Comparison of ENCODE assay signal across 7 cellular contexts in the genomic region with DNA sequence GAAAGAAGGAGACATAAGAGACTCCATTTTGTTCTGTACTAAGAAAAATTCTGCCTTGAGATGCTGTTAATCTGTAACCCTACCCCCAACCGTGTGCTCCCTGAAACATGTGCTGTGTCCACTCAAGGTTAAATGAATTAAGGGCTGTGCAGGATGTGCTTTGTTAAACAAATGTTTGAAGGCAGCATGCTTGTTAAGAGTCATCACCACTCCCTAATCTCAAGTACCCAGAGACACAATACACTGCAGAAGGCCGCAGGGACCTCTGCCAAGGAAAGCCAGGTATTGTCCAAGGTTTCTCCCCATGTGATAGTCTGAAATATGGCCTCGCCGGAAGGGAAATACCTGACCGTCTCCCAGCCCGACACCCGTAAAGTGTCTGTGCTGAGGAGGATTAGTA.
DNase-seq lines count a peak whose midpoint lies in the region; TF ChIP-seq lines count a peak whose summit lies in the region.
"Not testable (repeated sequence)": the region's sequence is repeated elsewhere in the genome, so short reads cannot be mapped to it uniquely, and the experiment has no call there.

No MANE protein-coding gene starts in this region.

- H3K4me1 ChIP-seq in OCI-LY7 (ENCODE audit: insufficient read depth, low read length, poor library complexity, severe bottlenecking) = peaks cover 22% of the 10 kb centered on the region
- H3K4me1 ChIP-seq in endodermal cell (ENCODE audit: control insufficient read depth, insufficient read depth, low read length); mesendoderm (ENCODE audit: control insufficient read depth, low read depth, low read length); neutrophil (ENCODE audit: control insufficient read depth in 1 of 2, insufficient read depth in 1 of 2, low read depth in 1 of 2, low read length in 1 of 2): not testable (repeated sequence)

- H2AFZ ChIP-seq in OCI-LY7 (ENCODE audit: low read length) = not testable (repeated sequence)

- H3K4me3 ChIP-seq in OCI-LY7 (ENCODE audit: low read depth, low read length, poor library complexity, severe bottlenecking); endodermal cell (ENCODE audit: low read length); mesendoderm (ENCODE audit: low read length); neutrophil (ENCODE audit: low read depth in 1 of 2, low read length in 1 of 2): not testable (repeated sequence)

- TF ChIP-seq CTCF in OCI-LY7 (conservative IDR thresholded peaks at IDR 0.05; ENCODE audit: low read length); endodermal cell (conservative IDR thresholded peaks at IDR 0.05); neutrophil (IDR thresholded peaks at IDR 0.05): not testable (repeated sequence)

- DNase-seq in DMS53 treated with DMSO at 0.1 percent for 48 hours (lab: John Stamatoyannopoulos, UW; ENCODE audit: unreplicated experiment) (peak; percentile 9), NCI-H1417 (lab: John Stamatoyannopoulos, UW) (peak in 2 of 3 experiments; percentile 20 to 54), NCI-H2196 (lab: John Stamatoyannopoulos, UW; ENCODE audit: unreplicated experiment) (peak; percentile 41), OCI-LY7 (ENCODE audit: low spot score) (peak; percentile 39), mesendoderm (peak; percentile 14)
- DNase-seq in endodermal cell = not testable (repeated sequence)

- POLR2A ChIA-PET in OCI-LY7 (lab: Charles Lee) = not testable (repeated sequence)

- H3K79me1 ChIP-seq in mesendoderm (ENCODE audit: low read length) = not testable (repeated sequence)

- H3K23ac ChIP-seq in mesendoderm (ENCODE audit: low read length) = not testable (repeated sequence)

- not testable (repeated sequence) for BruUV-seq in OCI-LY7 (replicated peaks; lab: Mats Ljungman, UMichigan)

- H3K4me2 ChIP-seq in OCI-LY7 (ENCODE audit: low read length) = peak overlapping the region; percentile 34; the same call in 1 of the 2 replicates
- not testable (repeated sequence) for H3K4me2 ChIP-seq in mesendoderm (ENCODE audit: low read length)

- H3K36me3 ChIP-seq in OCI-LY7 (ENCODE audit: insufficient read depth, low read length); endodermal cell (ENCODE audit: control insufficient read depth, insufficient read depth, low read length); mesendoderm (ENCODE audit: control insufficient read depth, insufficient read depth, low read length); neutrophil: not testable (repeated sequence)

- H3K56ac ChIP-seq in mesendoderm (ENCODE audit: low read length) = not testable (repeated sequence)

- not testable (repeated sequence) for H3K4me1 Mint-ChIP-seq in endodermal cell

- H3K27ac ChIP-seq in OCI-LY7 (ENCODE audit: low read depth, low read length, poor library complexity, severe bottlenecking); endodermal cell (ENCODE audit: low read depth, low read length); mesendoderm (ENCODE audit: low read depth, low read length): not testable (repeated sequence)
- peak overlapping the region; percentile 10 for H3K27ac ChIP-seq in neutrophil

- CTCF ChIA-PET in OCI-LY7 (lab: Charles Lee; ENCODE audit: unreplicated experiment) = not testable (repeated sequence)

- not testable (repeated sequence) for H2BK120ac ChIP-seq in mesendoderm (ENCODE audit: low read depth, low read length)

- H3K18ac ChIP-seq in mesendoderm (ENCODE audit: low read length) = not testable (repeated sequence)

- not testable (repeated sequence) for H3K27me3 ChIP-seq in endodermal cell (ENCODE audit: control insufficient read depth, insufficient read depth, low read length, poor library complexity, severe bottlenecking); mesendoderm (ENCODE audit: insufficient read depth, low read length, poor library complexity); neutrophil

- not testable (repeated sequence) for H4K8ac ChIP-seq in mesendoderm (ENCODE audit: low read depth, low read length)

- not testable (repeated sequence) for H2AK5ac ChIP-seq in mesendoderm (ENCODE audit: low read length)

- H3K36me3 Mint-ChIP-seq in endodermal cell (ENCODE audit: low read depth) = not testable (repeated sequence)

- not testable (repeated sequence) for H3K4ac ChIP-seq in mesendoderm (ENCODE audit: low read depth, low read length)

- intact Hi-C loops in OCI-LY7 (cut with micrococcal nuclease; ENCODE audit: unreplicated experiment) = not testable (repeated sequence)

- not testable (repeated sequence) for H3K9me2 ChIP-seq in OCI-LY7 (ENCODE audit: insufficient read depth, low read length)

- WGBS in endodermal cell (ENCODE audit: insufficient coverage in 1 of 2, insufficient read length in 1 of 2), 2 experiments = 83% methylated on average over 1 of the region's 7 CpGs; no CpG with 5 or more reads in 1 of the 2 experiments
- no CpG with 5 or more reads among the region's 7 CpGs for WGBS in mesendoderm (ENCODE audit: extremely low coverage, insufficient coverage, low lambda C conversion rate)

- not testable (repeated sequence) for H3K9ac ChIP-seq in endodermal cell (ENCODE audit: extremely low read depth, low read length, poor library complexity, severe bottlenecking); mesendoderm (ENCODE audit: low read length)

- H2BK15ac ChIP-seq in mesendoderm (replicated peaks; ENCODE audit: low read depth) = not testable (repeated sequence)

- H3K9me3 ChIP-seq in OCI-LY7 (ENCODE audit: low read length); endodermal cell (ENCODE audit: control insufficient read depth, low read length); neutrophil: not testable (repeated sequence)

- H3K9me3 Mint-ChIP-seq in endodermal cell = not testable (repeated sequence)

- not testable (repeated sequence) for H3K27me3 Mint-ChIP-seq in endodermal cell (ENCODE audit: insufficient read depth)

- H3K79me2 ChIP-seq in OCI-LY7 (ENCODE audit: insufficient read depth, low read depth, low read length); mesendoderm (ENCODE audit: control insufficient read depth, insufficient read depth, low read length): not testable (repeated sequence)

- H3K27ac Mint-ChIP-seq in endodermal cell = peak overlapping the region; percentile 28

- not testable (repeated sequence) for H4K5ac ChIP-seq in mesendoderm (ENCODE audit: low read length)

- H3K4me3 Mint-ChIP-seq in endodermal cell = not testable (repeated sequence)

- not testable (repeated sequence) for H4K20me1 ChIP-seq in OCI-LY7 (ENCODE audit: insufficient read depth, low read length)

- H2BK5ac ChIP-seq in mesendoderm (ENCODE audit: low read length) = not testable (repeated sequence)
